Comparison of ENCODE assay signal across 8 cellular contexts in genomic region chr6:154510144-154510905, GRCh38. TPM values are rescaled to one million over a fixed set of nuclear protein-coding genes. Genes with fewer than 3 reads are reported as not detected.
DNase-seq lines count a peak whose midpoint lies in the region; ATAC-seq and TF ChIP-seq lines count a peak whose summit lies in the region.

CNKSR3 (minus strand) TSS chr6:154510685; CDS start chr6:154510114, 571 bp downstream.

- no peak for TF ChIP-seq EP300 in stomach (IDR thresholded peaks at IDR 0.05)

- peak within 1 kb of the TSS; percentile 64 for H3K4me3 Mint-ChIP-seq in activated B cell treated with CpG ODN at 0.5 μM for 24 hours

- POLR2A ChIA-PET in activated B cell treated with CpG ODN at 0.5 μM for 24 hours (lab: Charles Lee) = interaction anchor here (0.7 kb wide), 1 partner anchor 810 kb away, joined by 3 read pairs; no protein-coding TSS in a partner anchor

- H3K27me3 ChIP-seq in mononuclear cell (ENCODE audit: insufficient read depth, low read length) (peaks cover 34% of the 10 kb centered on the region), stomach (peaks cover 0 to 17% (median 0%) of the 10 kb centered on the region in 3 donors)

- H3K27me3 Mint-ChIP-seq in activated B cell treated with CpG ODN at 0.5 μM for 24 hours = peaks cover 44% of the 10 kb centered on the region

- peak; percentile 89 for DNase-seq in AG10803 (ENCODE audit: low read depth)
- DNase-seq in NCI-H2081 (lab: John Stamatoyannopoulos, UW) = peak; percentile 94
- no peak for DNase-seq in activated B cell treated with CpG ODN at 0.5 μM for 24 hours
- DNase-seq in stomach = peak; percentile 93

- H3K36me3 ChIP-seq in stomach = no peaks in the 10 kb centered on the region

- 0 out of 2 replicates have a peak, but pooled peaks have one; percentile 1 for TF ChIP-seq CTCF in AG10803 (conservative IDR thresholded peaks at IDR 0.05; ENCODE audit: low read length)
- no peak for TF ChIP-seq CTCF in activated B cell treated with CpG ODN at 0.5 μM for 24 hours (IDR thresholded peaks at IDR 0.05)
- TF ChIP-seq CTCF in stomach (IDR thresholded peaks at IDR 0.05) = peak in 2 of 7 experiments; percentile 1 to 6

- peaks cover 6% of the 10 kb centered on the region for H3K4me1 Mint-ChIP-seq in activated B cell treated with CpG ODN at 0.5 μM for 24 hours

- no peaks in the 10 kb centered on the region for H3K9me3 ChIP-seq in mononuclear cell (ENCODE audit: low read depth, low read length)
- no peaks in the 10 kb centered on the region for H3K9me3 ChIP-seq in stomach

- ATAC-seq in GM18858 (IDR thresholded peaks at IDR 0.05; ENCODE audit: unreplicated experiment) (peak; percentile 55), HG03039 (IDR thresholded peaks at IDR 0.05; ENCODE audit: unreplicated experiment) (peak; percentile 73), activated B cell treated with CpG ODN at 0.5 μM for 24 hours (ENCODE audit: low read depth) (no peak), esophagus mucosa (peak; percentile 82)

- intact Hi-C loops in activated B cell treated with CpG ODN at 0.5 μM for 24 hours (cut with micrococcal nuclease) = no loop called here
- intact Hi-C loops in stomach (cut with DNase I; ENCODE audit: low total_unique reads) = no loop called here

- peaks cover 13% of the 10 kb centered on the region for H3K4me1 ChIP-seq in mononuclear cell (ENCODE audit: insufficient read depth, low read length)
- peaks cover 38 to 58% (median 51%) of the 10 kb centered on the region in 4 donors for H3K4me1 ChIP-seq in stomach

- CTCF ChIA-PET in activated B cell treated with CpG ODN at 0.5 μM for 24 hours (lab: Charles Lee) = no interaction called here

- H3K27ac ChIP-seq in stomach = peak within 1 kb of the TSS; percentile 96 to 98 (median 96)

- H3K4me3 ChIP-seq in AG10803 (ENCODE audit: low read length) (peak within 1 kb of the TSS; percentile 85), mononuclear cell (ENCODE audit: low read length) (peak within 1 kb of the TSS; percentile 36), stomach (peak within 1 kb of the TSS; percentile 73 to 85 (median 82))

- H3K9me3 Mint-ChIP-seq in activated B cell treated with CpG ODN at 0.5 μM for 24 hours = no peaks in the 10 kb centered on the region

- no peaks in the 10 kb centered on the region for H3K36me3 Mint-ChIP-seq in activated B cell treated with CpG ODN at 0.5 μM for 24 hours (ENCODE audit: low read depth)

- no peak within 1 kb of the TSS for H3K27ac Mint-ChIP-seq in activated B cell treated with CpG ODN at 0.5 μM for 24 hours

- WGBS in stomach, 5 donors = 0 to 1% (median 0%) methylated on average over 23 to 86 of the region's 86 CpGs

- TF ChIP-seq POLR2A in stomach (IDR thresholded peaks at IDR 0.05) = peak in 2 of 4 donors; percentile 9 to 57

RNA-seq across cellular contexts. Expression of gene CNKSR3, which starts in this region (rescaled TPM):
- 0.20 TPM in 1 of 2 replicates, not detected in the other for total RNA-seq in activated B cell treated with CpG ODN at 0.5 μM for 24 hours
- total RNA-seq in esophagus mucosa = 24.5 TPM
- 0.31 TPM for total RNA-seq in mononuclear cell
- total RNA-seq in stomach = 10 to 100 TPM in 1 of 5 donors, 1 to 10 TPM in 4; 1.2 to 40.0 (median 7.4) TPM
- 1 to 10 TPM; 5.7 to 6.6 (median 5.9) TPM for polyA plus RNA-seq in stomach
